ENCODE assay signal across 12 cellular contexts in the genomic region with DNA sequence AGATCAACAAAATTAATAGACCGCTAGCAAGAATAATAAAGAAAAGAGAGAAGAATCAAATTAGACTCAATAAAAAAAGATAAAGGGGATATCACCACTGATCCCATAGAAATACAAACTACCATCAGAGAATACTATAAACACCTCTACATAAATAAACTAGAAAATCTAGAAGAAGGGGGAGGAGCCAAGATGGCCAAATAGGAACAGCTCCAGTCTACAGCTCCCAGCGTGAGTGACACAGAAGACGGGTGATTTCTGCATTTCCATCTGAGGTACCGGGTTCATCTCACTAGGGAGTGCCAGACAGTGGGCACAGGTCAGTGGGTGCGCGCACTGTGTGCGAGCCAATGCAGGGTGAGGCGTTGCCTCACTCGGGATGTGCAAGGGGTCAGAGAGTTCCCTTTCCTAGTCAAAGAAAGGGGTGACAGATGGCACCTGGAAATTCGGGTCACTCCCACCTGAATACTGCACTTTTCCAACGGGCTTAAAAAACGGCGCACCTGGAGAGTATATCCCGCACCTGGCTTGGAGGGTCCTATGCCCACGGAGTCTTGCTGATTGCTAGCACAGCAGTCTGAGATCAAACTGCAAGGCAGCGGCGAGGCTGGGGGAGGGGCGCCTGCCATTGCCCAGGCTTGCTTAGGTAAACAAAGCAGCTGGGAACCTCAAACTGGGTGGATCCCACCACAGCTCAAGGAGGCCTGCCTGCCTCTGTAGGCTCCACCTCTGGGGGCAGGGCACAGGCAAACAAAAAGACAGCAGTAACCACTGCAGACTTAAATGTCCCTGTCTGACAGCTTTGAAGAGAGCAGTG. TPM values are rescaled to one million over a fixed set of nuclear protein-coding genes. Genes with fewer than 3 reads are reported as not detected.
A peak's percentile ranks its signal among the peaks of the same experiment; 100 is the strongest.
DNase-seq lines count a peak whose midpoint lies in the region; ATAC-seq and TF ChIP-seq lines count a peak whose summit lies in the region.
"Not testable (repeated sequence)": the region's sequence is repeated elsewhere in the genome, so short reads cannot be mapped to it uniquely, and the experiment has no call there.
"Had no signal": no experiment of that assay in that cellular context is flagged by ENCODE, and none has a peak within 500 bp of the region (broad histone marks: within the 10 kb centered on the region; RNA-seq: fewer than 3 reads in every experiment).

No MANE protein-coding gene starts in this region.

- H3K4me3 ChIP-seq in CD4-positive, alpha-beta memory T cell (ENCODE audit: low read length in 2 of 2); epithelial cell of esophagus (ENCODE audit: low read length): not testable (repeated sequence)
- H3K4me3 ChIP-seq in GM23338 (peak overlapping the region; percentile 62), NT2/D1 (ENCODE audit: insufficient read length, low read depth) (peak overlapping the region; percentile 37), neural progenitor cell (peak overlapping the region; percentile 58)

- peak overlapping the region; percentile 77 for H3K4me2 ChIP-seq in GM23338
- peak overlapping the region; percentile 86 for H3K4me2 ChIP-seq in neural progenitor cell

- peak in 4 of 5 donors; percentile 23 to 53 (median 29) for DNase-seq in CD4-positive, alpha-beta memory T cell
- DNase-seq in GM23338 (ENCODE audit: low spot score) (peak; percentile 56), NCI-H1417 (lab: John Stamatoyannopoulos, UW) (peak; percentile 12 to 71 (median 41)), NT2/D1 (ENCODE audit: low read depth, low spot score) (peak; percentile 33), epithelial cell of esophagus (ENCODE audit: low read depth) (peak; percentile 35), left kidney (ENCODE audit: low read depth, low spot score) (peak; percentile 26), neural progenitor cell (ENCODE audit: low spot score) (peak; percentile 57)
- peak; percentile 17 for DNase-seq in activated T-helper 2 cell treated with anti-CD3 and anti-CD28 coated beads, Interferon-gamma antibody, Interleukin-2, Interleukin-4, amounts not matched to agents 10 μg/mL and 5 μg/mL and 100 μg/mL, durations not matched to agents 14 hours and 24 hours and 36 hours (ENCODE audit: low spot score)

- not testable (repeated sequence) for H4K20me1 ChIP-seq in GM23338 (replicated peaks; ENCODE audit: insufficient read depth); neural progenitor cell (ENCODE audit: low read depth)

- peak overlapping the region in 4 of 8 donors; percentile 4 to 54 (median 24) for H3K4me3 Mint-ChIP-seq in CD4-positive, alpha-beta memory T cell
- H3K4me3 Mint-ChIP-seq in GM23338 = peak overlapping the region; percentile 78
- not testable (repeated sequence) for H3K4me3 Mint-ChIP-seq in activated T-helper 2 cell treated with anti-CD3 and anti-CD28 coated beads, Interferon-gamma antibody, Interleukin-2, Interleukin-4, amounts not matched to agents 10 μg/mL and 5 μg/mL and 100 μg/mL, durations not matched to agents 14 hours and 24 hours and 36 hours (ENCODE audit: low read depth); neural progenitor cell

- peak overlapping the region in 4 of 7 donors; percentile 5 to 38 (median 14) for H3K27ac Mint-ChIP-seq in CD4-positive, alpha-beta memory T cell
- H3K27ac Mint-ChIP-seq in GM23338; activated T-helper 2 cell treated with anti-CD3 and anti-CD28 coated beads, Interferon-gamma antibody, Interleukin-2, Interleukin-4, amounts not matched to agents 10 μg/mL and 5 μg/mL and 100 μg/mL, durations not matched to agents 14 hours and 24 hours and 36 hours; neural progenitor cell: not testable (repeated sequence)

- H3K9me3 ChIP-seq in CD4-positive, alpha-beta memory T cell (ENCODE audit: control insufficient read depth in 1 of 2, low read length in 2 of 2); NT2/D1 (ENCODE audit: insufficient read depth, low read length); neural progenitor cell (ENCODE audit: low read depth): not testable (repeated sequence)

- CTCF ChIA-PET in CD4-positive, alpha-beta memory T cell (lab: Charles Lee; ENCODE audit: partially characterized antibody) = not testable (repeated sequence)

- H3K4me1 ChIP-seq in CD4-positive, alpha-beta memory T cell (ENCODE audit: insufficient read depth, low read length); NT2/D1 (ENCODE audit: insufficient read depth, insufficient read length): not testable (repeated sequence)
- H3K4me1 ChIP-seq in GM23338 (ENCODE audit: insufficient read depth) (peaks cover 14% of the 10 kb centered on the region; the same call in 1 of the 2 replicates), neural progenitor cell (peaks cover 12% of the 10 kb centered on the region)

- intact Hi-C loops in CD4-positive, alpha-beta memory T cell (cut with micrococcal nuclease); activated T-helper 2 cell treated with anti-CD3 and anti-CD28 coated beads, Interferon-gamma antibody, Interleukin-2, Interleukin-4, amounts not matched to agents 10 μg/mL and 5 μg/mL and 100 μg/mL, durations not matched to agents 14 hours and 24 hours and 36 hours (cut with micrococcal nuclease): not testable (repeated sequence)

- H3K36me3 ChIP-seq in CD4-positive, alpha-beta memory T cell (ENCODE audit: insufficient read depth, low read length); GM23338 (ENCODE audit: insufficient read depth); NT2/D1 (ENCODE audit: insufficient read depth, insufficient read length, low read length); neural progenitor cell: not testable (repeated sequence)

- H3K9me2 ChIP-seq in GM23338 (ENCODE audit: insufficient read depth) = not testable (repeated sequence)

- TF ChIP-seq CTCF in GM23338 (conservative IDR thresholded peaks at IDR 0.05; ENCODE audit: low read depth in 2 of 2); epithelial cell of esophagus (IDR thresholded peaks at IDR 0.05; ENCODE audit: insufficient read depth, low read depth, low read length, missing control alignments); neural progenitor cell (IDR thresholded peaks at IDR 0.05): not testable (repeated sequence)

- not testable (repeated sequence) for H3K79me2 ChIP-seq in GM23338 (replicated peaks; ENCODE audit: insufficient read depth); neural progenitor cell (ENCODE audit: low read depth)

- H3K27me3 Mint-ChIP-seq in CD4-positive, alpha-beta memory T cell = peaks cover 9 to 19% of the 10 kb centered on the region in 2 donors
- not testable (repeated sequence) for H3K27me3 Mint-ChIP-seq in GM23338 (ENCODE audit: insufficient read depth, low read depth, poor library complexity); neural progenitor cell (ENCODE audit: insufficient read depth, low read depth)
- peaks cover 31% of the 10 kb centered on the region for H3K27me3 Mint-ChIP-seq in activated T-helper 2 cell treated with anti-CD3 and anti-CD28 coated beads, Interferon-gamma antibody, Interleukin-2, Interleukin-4, amounts not matched to agents 10 μg/mL and 5 μg/mL and 100 μg/mL, durations not matched to agents 14 hours and 24 hours and 36 hours (ENCODE audit: low read depth)

- not testable (repeated sequence) for H3K27ac ChIP-seq in CD4-positive, alpha-beta memory T cell (ENCODE audit: low read depth, low read length); GM23338 (ENCODE audit: low read depth); neural progenitor cell

- H3K4me1 Mint-ChIP-seq in CD4-positive, alpha-beta memory T cell = peaks cover 2 to 19% (median 7%) of the 10 kb centered on the region in 4 donors
- H3K4me1 Mint-ChIP-seq in GM23338 = peaks cover 36% of the 10 kb centered on the region
- H3K4me1 Mint-ChIP-seq in activated T-helper 2 cell treated with anti-CD3 and anti-CD28 coated beads, Interferon-gamma antibody, Interleukin-2, Interleukin-4, amounts not matched to agents 10 μg/mL and 5 μg/mL and 100 μg/mL, durations not matched to agents 14 hours and 24 hours and 36 hours (ENCODE audit: low read depth); neural progenitor cell: not testable (repeated sequence)

- ATAC-seq in GM23338 = not testable (repeated sequence)

- not testable (repeated sequence) for H3K9me3 Mint-ChIP-seq in CD4-positive, alpha-beta memory T cell; activated T-helper 2 cell treated with anti-CD3 and anti-CD28 coated beads, Interferon-gamma antibody, Interleukin-2, Interleukin-4, amounts not matched to agents 10 μg/mL and 5 μg/mL and 100 μg/mL, durations not matched to agents 14 hours and 24 hours and 36 hours; neural progenitor cell
- H3K9me3 Mint-ChIP-seq in GM23338 = peaks cover 12% of the 10 kb centered on the region; the same call in 2 of the 3 replicates

- not testable (repeated sequence) for H3K9ac ChIP-seq in NT2/D1 (ENCODE audit: insufficient read length, low read depth); neural progenitor cell

- not testable (repeated sequence) for H3K27me3 ChIP-seq in CD4-positive, alpha-beta memory T cell (ENCODE audit: insufficient read depth, low read length); GM23338 (ENCODE audit: insufficient read depth); NT2/D1 (ENCODE audit: insufficient read depth, insufficient read length); neural progenitor cell

- POLR2A ChIA-PET in CD4-positive, alpha-beta memory T cell (lab: Charles Lee; ENCODE audit: partially characterized antibody) = not testable (repeated sequence)

- not testable (repeated sequence) for H3K36me3 Mint-ChIP-seq in CD4-positive, alpha-beta memory T cell; GM23338 (ENCODE audit: low read depth); activated T-helper 2 cell treated with anti-CD3 and anti-CD28 coated beads, Interferon-gamma antibody, Interleukin-2, Interleukin-4, amounts not matched to agents 10 μg/mL and 5 μg/mL and 100 μg/mL, durations not matched to agents 14 hours and 24 hours and 36 hours (ENCODE audit: low read depth); neural progenitor cell

- H3F3A ChIP-seq in GM23338 (replicated peaks; ENCODE audit: low read depth); neural progenitor cell (ENCODE audit: low read depth): not testable (repeated sequence)

- H2AFZ ChIP-seq in GM23338 (peak overlapping the region; percentile 79; the same call in 1 of the 2 replicates), neural progenitor cell (replicated peaks) (peak overlapping the region; percentile 86)

RNA-seq across cellular contexts. Expression of a gene that starts 11.8 kb away (rescaled TPM):
- total RNA-seq in CD4-positive, alpha-beta memory T cell = 1 to 10 TPM; 3.1 to 3.3 TPM
- polyA plus RNA-seq in CD4-positive, alpha-beta memory T cell = 10 to 100 TPM; 15.3 to 30.3 TPM
- total RNA-seq in GM23338 (2014; rRNA removed; shearing (Covaris generic)) = 5.4 and 5.7 TPM in 2 replicates
- 2.8 and 3.7 TPM in 2 replicates for polyA plus RNA-seq in GM23338 (2016; fragmentation: Nextera tagmentation; extraction: Ambion mirVana)
- total RNA-seq in activated T-helper 2 cell treated with anti-CD3 and anti-CD28 coated beads, Interferon-gamma antibody, Interleukin-2, Interleukin-4, amounts not matched to agents 10 μg/mL and 5 μg/mL and 100 μg/mL, durations not matched to agents 14 hours and 24 hours and 36 hours = 0.21 and 0.32 TPM in 2 replicates
- total RNA-seq in neural progenitor cell (ENCODE audit: low replicate concordance) = 0.96 and 1.6 TPM in 2 replicates
- total RNA-seq: GM23248 had no signal
- polyA plus RNA-seq: GM23248 had no signal

RNA-seq across cellular contexts. Expression of a gene that starts 46.8 kb away (rescaled TPM):
- total RNA-seq in CD4-positive, alpha-beta memory T cell = not detected
- under 1 TPM in 1 of 2 donors, not detected in 1; 0.55 TPM for polyA plus RNA-seq in CD4-positive, alpha-beta memory T cell
- total RNA-seq in GM23338 (2014; rRNA removed; shearing (Covaris generic)) = 0.12 TPM in 1 of 2 replicates, not detected in the other
- polyA plus RNA-seq in GM23338 (2016; fragmentation: Nextera tagmentation; extraction: Ambion mirVana) = 0.09 and 0.21 TPM in 2 replicates
- not detected in 2 replicates for total RNA-seq in activated T-helper 2 cell treated with anti-CD3 and anti-CD28 coated beads, Interferon-gamma antibody, Interleukin-2, Interleukin-4, amounts not matched to agents 10 μg/mL and 5 μg/mL and 100 μg/mL, durations not matched to agents 14 hours and 24 hours and 36 hours
- 0.93 and 1.5 TPM in 2 replicates for total RNA-seq in neural progenitor cell (ENCODE audit: low replicate concordance)
- total RNA-seq: CD4-positive, alpha-beta T cell; GM23248; left ventricle myocardium superior; skeletal muscle tissue had no signal
- polyA plus RNA-seq: GM23248 had no signal
